Comparison of ENCODE assay signal across 15 cellular contexts in genomic region chr5:123844873-123845272, GRCh38.
DNase-seq lines count a peak whose midpoint lies in the region; ATAC-seq and TF ChIP-seq lines count a peak whose summit lies in the region.
"Had no signal": no experiment of that assay in that cellular context is flagged by ENCODE, and none has a peak within 500 bp of the region (broad histone marks: within the 10 kb centered on the region; RNA-seq: fewer than 3 reads in every experiment).

No MANE protein-coding gene starts in this region.

- H3K9me3 ChIP-seq in iPS-20b (ENCODE audit: insufficient read depth, low read depth, low read length): no peaks in the 10 kb centered on the region
- H3K9me3 ChIP-seq in sigmoid colon: no peaks in the 10 kb centered on the region

- H3K27ac Mint-ChIP-seq in activated B cell treated with CpG ODN at 0.5 μM for 24 hours: peak overlapping the region; percentile 7
- H3K27ac Mint-ChIP-seq in chondrocyte (ENCODE audit: unreplicated experiment): no peak overlapping the region
- H3K27ac Mint-ChIP-seq: activated naive CD4-positive, alpha-beta T cell treated with anti-CD3 and anti-CD28 coated beads, Interleukin-2, amount 50 U/mL, for 24 hours had no signal

- no peak for TF ChIP-seq POLR2A in sigmoid colon (IDR thresholded peaks at IDR 0.05)

- POLR2A ChIA-PET in activated B cell treated with CpG ODN at 0.5 μM for 24 hours (lab: Charles Lee): no interaction called here

- no peak for TF ChIP-seq EP300 in sigmoid colon (IDR thresholded peaks at IDR 0.05)

- H3K4me1 ChIP-seq in iPS-20b (ENCODE audit: insufficient read depth, low read length) (no peaks in the 10 kb centered on the region), sigmoid colon (no peaks in the 10 kb centered on the region)

- ATAC-seq in GM21360 (IDR thresholded peaks at IDR 0.05; ENCODE audit: unreplicated experiment): peak; percentile 66
- no peak for ATAC-seq in activated B cell treated with CpG ODN at 0.5 μM for 24 hours (ENCODE audit: low read depth)
- ATAC-seq in GM21529 (IDR thresholded peaks at IDR 0.05; ENCODE audit: unreplicated experiment): no peak

- no peak for TF ChIP-seq CTCF in AG10803 (conservative IDR thresholded peaks at IDR 0.05; ENCODE audit: low read length)
- no peak for TF ChIP-seq CTCF in activated B cell treated with CpG ODN at 0.5 μM for 24 hours (IDR thresholded peaks at IDR 0.05)
- no peak for TF ChIP-seq CTCF in chondrocyte (IDR thresholded peaks at IDR 0.05)
- no peak for TF ChIP-seq CTCF in sigmoid colon (IDR thresholded peaks at IDR 0.05)

- H3K4me1 Mint-ChIP-seq in activated B cell treated with CpG ODN at 0.5 μM for 24 hours (peaks cover 14% of the 10 kb centered on the region), chondrocyte (ENCODE audit: low read depth) (peaks cover 8% of the 10 kb centered on the region)
- H3K4me1 Mint-ChIP-seq: activated naive CD4-positive, alpha-beta T cell treated with anti-CD3 and anti-CD28 coated beads, Interleukin-2, amount 50 U/mL, for 24 hours had no signal

- H3K27me3 ChIP-seq in iPS-20b (ENCODE audit: insufficient read depth, low read length) (no peaks in the 10 kb centered on the region), sigmoid colon (no peaks in the 10 kb centered on the region)

- H3K9me3 Mint-ChIP-seq in activated B cell treated with CpG ODN at 0.5 μM for 24 hours: no peaks in the 10 kb centered on the region
- H3K9me3 Mint-ChIP-seq in chondrocyte (ENCODE audit: low read depth): peaks cover 21% of the 10 kb centered on the region

- peak; percentile 28 for DNase-seq in AG10803 (ENCODE audit: low read depth)
- no peak for DNase-seq in activated B cell treated with CpG ODN at 0.5 μM for 24 hours
- no peak for DNase-seq in HuH-7.5 (ENCODE audit: low spot score)
- no peak for DNase-seq in chondrocyte (ENCODE audit: low spot score)
- no peak for DNase-seq in sigmoid colon
- DNase-seq: DND-41; KG1; NCI-H1930; stimulated activated CD4-positive, alpha-beta T cell treated with anti-CD3 and anti-CD28 coated beads, Interleukin-4, amount 100 ng/mL, for 24 hours; stimulated activated naive CD4-positive, alpha-beta T cell had no signal

- H3K36me3 Mint-ChIP-seq in activated B cell treated with CpG ODN at 0.5 μM for 24 hours (ENCODE audit: low read depth) (no peaks in the 10 kb centered on the region), chondrocyte (ENCODE audit: low read depth) (no peaks in the 10 kb centered on the region)
- H3K36me3 Mint-ChIP-seq: activated naive CD4-positive, alpha-beta T cell treated with anti-CD3 and anti-CD28 coated beads, Interleukin-2, amount 50 U/mL, for 24 hours had no signal

- H3K27ac ChIP-seq in iPS-20b (ENCODE audit: low read length) (peak overlapping the region; percentile 20), sigmoid colon (no peak overlapping the region)
- H3K27ac ChIP-seq: coronary artery had no signal

- H3K4me3 Mint-ChIP-seq in activated B cell treated with CpG ODN at 0.5 μM for 24 hours: no peak overlapping the region
- no peak overlapping the region for H3K4me3 Mint-ChIP-seq in chondrocyte (ENCODE audit: unreplicated experiment)
- H3K4me3 Mint-ChIP-seq: activated naive CD4-positive, alpha-beta T cell treated with anti-CD3 and anti-CD28 coated beads, Interleukin-2, amount 50 U/mL, for 24 hours had no signal

- intact Hi-C loops in activated B cell treated with CpG ODN at 0.5 μM for 24 hours (cut with micrococcal nuclease) (no loop called here), sigmoid colon (cut with DNase I) (no loop called here)

- 78 to 79% methylated on average over 1 of the region's 1 CpG for WGBS in sigmoid colon, 2 donors

- H3K4me3 ChIP-seq in AG10803 (ENCODE audit: low read length) (no peak overlapping the region), iPS-20b (ENCODE audit: low read length) (no peak overlapping the region), sigmoid colon (no peak overlapping the region)
- H3K4me3 ChIP-seq: coronary artery had no signal

- no peak overlapping the region for H3K9ac ChIP-seq in iPS-20b (ENCODE audit: low read depth, low read length)

- CTCF ChIA-PET in activated B cell treated with CpG ODN at 0.5 μM for 24 hours (lab: Charles Lee): no interaction called here

- H3K27me3 Mint-ChIP-seq in activated B cell treated with CpG ODN at 0.5 μM for 24 hours: no peaks in the 10 kb centered on the region
- no peaks in the 10 kb centered on the region for H3K27me3 Mint-ChIP-seq in chondrocyte (ENCODE audit: low read depth)
- H3K27me3 Mint-ChIP-seq: activated naive CD4-positive, alpha-beta T cell treated with anti-CD3 and anti-CD28 coated beads, Interleukin-2, amount 50 U/mL, for 24 hours had no signal

- no peaks in the 10 kb centered on the region for H3K36me3 ChIP-seq in iPS-20b (ENCODE audit: insufficient read depth, low read depth, low read length)
- H3K36me3 ChIP-seq in sigmoid colon: no peaks in the 10 kb centered on the region
